Comparison of ENCODE assay signal across 24 cellular contexts in the genomic region with DNA sequence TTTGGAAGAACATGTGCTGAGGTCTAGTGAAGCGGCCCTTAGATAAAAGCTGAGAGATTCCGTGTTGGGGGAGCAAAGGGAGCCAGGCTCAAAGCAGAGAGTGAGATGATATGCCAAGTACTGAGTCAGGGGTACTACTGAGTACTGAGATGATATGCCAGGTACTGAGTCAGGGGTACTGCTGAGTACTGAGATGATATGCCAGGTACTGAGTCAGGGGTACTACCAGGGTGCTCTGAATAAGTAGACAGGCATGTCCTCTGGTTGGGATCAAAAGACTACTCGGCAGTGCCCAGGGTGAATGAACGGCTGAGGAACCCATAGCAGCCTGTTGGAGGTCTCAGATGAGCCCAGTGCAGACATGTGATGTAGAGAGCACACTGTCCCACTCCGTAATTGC.
DNase-seq lines count a peak whose midpoint lies in the region; ATAC-seq, FAIRE-seq and TF ChIP-seq lines count a peak whose summit lies in the region.
"Had no signal": no experiment of that assay in that cellular context is flagged by ENCODE, and none has a peak within 500 bp of the region (broad histone marks: within the 10 kb centered on the region; RNA-seq: fewer than 3 reads in every experiment).

No MANE protein-coding gene starts in this region.

- no peak overlapping the region for H4K8ac ChIP-seq in IMR-90 (ENCODE audit: low read depth in 2 of 2, low read length in 2 of 2)

- TF ChIP-seq EP300 in A549 (IDR thresholded peaks at IDR 0.05) = no peak

- H3K27me3 ChIP-seq in IMR-90 (ENCODE audit: control insufficient read depth, insufficient read depth, low read length) (no peaks in the 10 kb centered on the region), keratinocyte (ENCODE audit: control insufficient read depth, extremely low read depth, insufficient read depth, low read length) (no peaks in the 10 kb centered on the region)
- H3K27me3 ChIP-seq: BLaER1 had no signal

- peak overlapping the region; percentile 79 for H2AK5ac ChIP-seq in IMR-90 (ENCODE audit: low read depth, low read length)

- H3K4me1 Mint-ChIP-seq in activated T-helper 17 cell treated with anti-CD3 and anti-CD28 coated beads, Interleukin-2, amount 50 U/mL, for 72 hours = peaks cover 5% of the 10 kb centered on the region
- H3K4me1 Mint-ChIP-seq: CD4-positive, CD25-positive, alpha-beta regulatory T cell had no signal

- no peak overlapping the region for H3K18ac ChIP-seq in IMR-90 (ENCODE audit: low read depth, low read length)

- intact Hi-C loops in IMR-90 (cut with micrococcal nuclease) = no loop called here

- H3K4me2 ChIP-seq in A549 (no peak overlapping the region), IMR-90 (ENCODE audit: low read depth, low read length) (no peak overlapping the region), keratinocyte (ENCODE audit: control insufficient read depth, extremely low read depth, insufficient read depth, low read depth, low read length) (no peak overlapping the region)
- H3K4me2 ChIP-seq: BLaER1 had no signal

- no peak for TF ChIP-seq RAD21 in A549 (conservative IDR thresholded peaks at IDR 0.05 in 1 of 2, IDR thresholded peaks at IDR 0.05 in 1 of 2)
- no peak for TF ChIP-seq RAD21 in IMR-90 (IDR thresholded peaks at IDR 0.05; ENCODE audit: low read length)

- peak overlapping the region; percentile 78; the same call in 1 of the 2 replicates for H2BK120ac ChIP-seq in IMR-90 (ENCODE audit: low read depth, low read length)

- no peak for TF ChIP-seq POLR2A in A549 (IDR thresholded peaks at IDR 0.05; ENCODE audit: low read length)
- no peak for TF ChIP-seq POLR2A in IMR-90 (IDR thresholded peaks at IDR 0.05; ENCODE audit: low read depth, low read length)

- H3K4ac ChIP-seq in IMR-90 (ENCODE audit: low read depth, low read length) = peak overlapping the region; percentile 36

- H2AK9ac ChIP-seq in IMR-90 (replicated peaks; ENCODE audit: low read depth, low read length, poor library complexity) = no peak overlapping the region

- H3K27me3 Mint-ChIP-seq in activated T-helper 17 cell treated with anti-CD3 and anti-CD28 coated beads, Interleukin-2, amount 50 U/mL, for 72 hours = peaks cover 12% of the 10 kb centered on the region
- H3K27me3 Mint-ChIP-seq: CD4-positive, CD25-positive, alpha-beta regulatory T cell had no signal

- H3K9me3 Mint-ChIP-seq in activated T-helper 17 cell treated with anti-CD3 and anti-CD28 coated beads, Interleukin-2, amount 50 U/mL, for 72 hours = peaks cover 10% of the 10 kb centered on the region

- H2AFZ ChIP-seq in IMR-90 (replicated peaks; ENCODE audit: low read length, poor library complexity) (no peak overlapping the region), keratinocyte (ENCODE audit: control insufficient read depth, low read length) (no peak overlapping the region)

- no peaks in the 10 kb centered on the region for H4K20me1 ChIP-seq in IMR-90 (ENCODE audit: insufficient read depth, low read length)
- H4K20me1 ChIP-seq in keratinocyte (ENCODE audit: control insufficient read depth, extremely low read depth, insufficient read depth, low read length) = no peaks in the 10 kb centered on the region
- H4K20me1 ChIP-seq: BLaER1 had no signal

- no peak overlapping the region; the same call in 1 of the 2 replicates for H4K5ac ChIP-seq in IMR-90 (ENCODE audit: low read depth, low read length)

- peaks cover 44% of the 10 kb centered on the region for H3K4me1 ChIP-seq in A549
- H3K4me1 ChIP-seq in IMR-90 (ENCODE audit: control insufficient read depth, insufficient read depth, low read length) = peaks cover 17% of the 10 kb centered on the region
- peaks cover 46% of the 10 kb centered on the region for H3K4me1 ChIP-seq in keratinocyte (ENCODE audit: control insufficient read depth, extremely low read depth, insufficient read depth, low read length)
- H3K4me1 ChIP-seq: BLaER1 had no signal

- H2BK5ac ChIP-seq in IMR-90 (ENCODE audit: low read depth, low read length, poor library complexity, severe bottlenecking) = no peak overlapping the region

- H3K9ac ChIP-seq in IMR-90 (ENCODE audit: low read depth, low read length) = no peak overlapping the region
- H3K9ac ChIP-seq in keratinocyte (ENCODE audit: control insufficient read depth, extremely low read depth, insufficient read depth, low read length) = no peak overlapping the region
- H3K9ac ChIP-seq: BLaER1 had no signal

- no peaks in the 10 kb centered on the region for H3K36me3 ChIP-seq in IMR-90 (ENCODE audit: control insufficient read depth, insufficient read depth, low read length)
- H3K36me3 ChIP-seq in keratinocyte (ENCODE audit: control insufficient read depth in 2 of 2, extremely low read depth in 1 of 2, insufficient read depth in 2 of 2, low read length in 2 of 2) = no peaks in the 10 kb centered on the region
- H3K36me3 ChIP-seq: BLaER1 had no signal

- TF ChIP-seq CTCF in A549 (IDR thresholded peaks at IDR 0.05) (no peak), IMR-90 (conservative IDR thresholded peaks at IDR 0.05; ENCODE audit: low read depth, low read length) (no peak), keratinocyte (optimal IDR thresholded peaks at IDR 0.05 in 1 of 3, IDR thresholded peaks at IDR 0.05 in 1 of 3, conservative IDR thresholded peaks at IDR 0.05 in 1 of 3; ENCODE audit: extremely low read depth in 1 of 3, insufficient read depth in 2 of 3, low read length in 3 of 3) (no peak)

- no peak overlapping the region for H3K23ac ChIP-seq in IMR-90 (ENCODE audit: low read depth, low read length)

- H3K27ac ChIP-seq in A549 (0 out of 6 replicates have a peak overlapping the region, but pooled peaks of 1 of the 2 experiments have one; percentile 24), IMR-90 (ENCODE audit: insufficient read depth, low read length) (no peak overlapping the region), keratinocyte (ENCODE audit: control insufficient read depth, insufficient read depth, low read length) (no peak overlapping the region)
- H3K27ac ChIP-seq: 22Rv1, BLaER1 had no signal

- no peaks in the 10 kb centered on the region for H3K79me2 ChIP-seq in keratinocyte (ENCODE audit: control insufficient read depth, insufficient read depth, low read length)

- H4K91ac ChIP-seq in IMR-90 (ENCODE audit: insufficient read depth, low read depth, low read length) = 0 out of 2 replicates have a peak overlapping the region, but pooled peaks have one; percentile 31

- H3K9me1 ChIP-seq in IMR-90 (ENCODE audit: insufficient read depth, low read length) = peaks cover 9% of the 10 kb centered on the region
- no peaks in the 10 kb centered on the region for H3K9me1 ChIP-seq in keratinocyte (ENCODE audit: control insufficient read depth, extremely low read depth, insufficient read depth, low read length)

- H2BK20ac ChIP-seq in IMR-90 (ENCODE audit: low read depth, low read length) = peak overlapping the region; percentile 58; the same call in 1 of the 2 replicates

- POLR2A ChIA-PET in A549 (lab: Yijun Ruan, JAX) (no interaction called here), IMR-90 (lab: Charles Lee; ENCODE audit: unreplicated experiment) (no interaction called here), HEK293T (lab: Yijun Ruan, JAX) (no interaction called here)

- H3K56ac ChIP-seq in IMR-90 (ENCODE audit: extremely low read depth, insufficient read depth, low read length) = no peak overlapping the region

- CTCF ChIA-PET in A549 (lab: Yijun Ruan, JAX) = no interaction called here
- CTCF ChIA-PET in IMR-90 (lab: Yijun Ruan, JAX) = no interaction called here
- CTCF ChIA-PET in HEK293T (lab: Yijun Ruan, JAX) = no interaction called here

- no peak overlapping the region for H3K27ac Mint-ChIP-seq in activated T-helper 17 cell treated with anti-CD3 and anti-CD28 coated beads, Interleukin-2, amount 50 U/mL, for 72 hours
- H3K27ac Mint-ChIP-seq: CD4-positive, CD25-positive, alpha-beta regulatory T cell had no signal

- in situ Hi-C loops in IMR-90 (cut with MboI; ENCODE audit: low sequenced_read_pairs) = no loop called here

- H3K36me3 Mint-ChIP-seq in activated T-helper 17 cell treated with anti-CD3 and anti-CD28 coated beads, Interleukin-2, amount 50 U/mL, for 72 hours (ENCODE audit: low read depth) = no peaks in the 10 kb centered on the region
- H3K36me3 Mint-ChIP-seq: CD4-positive, CD25-positive, alpha-beta regulatory T cell had no signal

- H3K79me1 ChIP-seq in IMR-90 (ENCODE audit: low read depth in 1 of 2, low read length in 2 of 2) = 0 out of 4 replicates have a peak, but pooled peaks cover 0 to 2% of the 10 kb centered on the region in 2 experiments

- ATAC-seq in A549 (no peak), IMR-90 (ENCODE audit: low read depth) (no peak), HG03097 (IDR thresholded peaks at IDR 0.05; ENCODE audit: low FRiP score, unreplicated experiment) (no peak)
- ATAC-seq in activated T-helper 17 cell treated with anti-CD3 and anti-CD28 coated beads, Interleukin-2, amount 50 U/mL, for 72 hours (replicated peaks) = peak; percentile 24
- ATAC-seq: Panc1, SK-N-SH treated with all-trans-retinoic acid at 6 μM for 48 hours had no signal

- WGBS in A549 (ENCODE audit: missing lambda C conversion rate) = 80% methylated on average over 5 of the region's 5 CpGs
- WGBS in IMR-90 (ENCODE audit: extremely low coverage in 2 of 2, insufficient read length in 1 of 2), 2 experiments = 78% methylated on average over 4 of the region's 5 CpGs; no CpG with 5 or more reads in 1 of the 2 experiments

- DNase-seq in A549 (ENCODE audit: low read depth in 1 of 2, low spot score in 1 of 2) = no peak
- peak; percentile 31 for DNase-seq in IMR-90
- no peak for DNase-seq in keratinocyte (ENCODE audit: low read depth, low spot score)
- DNase-seq in putamen (ENCODE audit: low spot score) = no peak
- DNase-seq in SHP77 treated with DMSO at 0.1 percent for 48 hours (lab: John Stamatoyannopoulos, UW) = no peak
- DNase-seq in HEK293T (ENCODE audit: extremely low spot score) = no peak
- DNase-seq: CD4-positive, CD25-positive, alpha-beta regulatory T cell; DMS153; DND-41; Kasumi-1; MV-4-11; NCI-H1105 treated with DMSO at 0.1 percent for 48 hours; NCI-H146; NCI-H2029; NCI-H446 treated with DMSO at 0.1 percent for 48 hours; NCI-H526 had no signal

- H2BK15ac ChIP-seq in IMR-90 (ENCODE audit: low read depth, low read length) = peak overlapping the region; percentile 26; the same call in 1 of the 3 replicates

- dilution Hi-C loops in IMR-90 (cut with HindIII; ENCODE audit: low sequenced_read_pairs, unreplicated experiment) = no loop called here
- dilution Hi-C loops in keratinocyte (cut with MboI; ENCODE audit: extremely low pct_ligation_motif_present, low sequenced_read_pairs) = no loop called here

- no peak overlapping the region for H3K4me3 Mint-ChIP-seq in activated T-helper 17 cell treated with anti-CD3 and anti-CD28 coated beads, Interleukin-2, amount 50 U/mL, for 72 hours
- H3K4me3 Mint-ChIP-seq: CD4-positive, CD25-positive, alpha-beta regulatory T cell had no signal

- no peak overlapping the region for H3K14ac ChIP-seq in IMR-90 (replicated peaks; ENCODE audit: low read depth, low read length)

- BruUV-seq in IMR-90 (replicated peaks; lab: Mats Ljungman, UMichigan) = no TSS peak

- peak; percentile 13 for FAIRE-seq in A549 (lab: Jason Lieb, UNC)
- peak; percentile 58 for FAIRE-seq in keratinocyte (lab: Jason Lieb, UNC)
- FAIRE-seq: GM19239, H54 had no signal

- H3K9me3 ChIP-seq in A549 = 0 out of 3 replicates have a peak, but pooled peaks cover 5% of the 10 kb centered on the region
- H3K9me3 ChIP-seq in IMR-90 (ENCODE audit: control insufficient read depth, insufficient read depth, low read length) = peaks cover 9% of the 10 kb centered on the region
- peaks cover 6% of the 10 kb centered on the region for H3K9me3 ChIP-seq in keratinocyte (ENCODE audit: control insufficient read depth, low read depth, low read length)

- H3K4me3 ChIP-seq in A549 = no peak overlapping the region
- H3K4me3 ChIP-seq in IMR-90 (ENCODE audit: insufficient read depth, low read depth, low read length) = no peak overlapping the region
- H3K4me3 ChIP-seq in keratinocyte (ENCODE audit: control insufficient read depth in 2 of 3, extremely low read depth in 1 of 3, insufficient read depth in 2 of 3, low read depth in 1 of 3, low read length in 3 of 3) = no peak overlapping the region
- H3K4me3 ChIP-seq: BLaER1 had no signal
